Comparison of ENCODE assay signal across 13 cellular contexts in the genomic region with DNA sequence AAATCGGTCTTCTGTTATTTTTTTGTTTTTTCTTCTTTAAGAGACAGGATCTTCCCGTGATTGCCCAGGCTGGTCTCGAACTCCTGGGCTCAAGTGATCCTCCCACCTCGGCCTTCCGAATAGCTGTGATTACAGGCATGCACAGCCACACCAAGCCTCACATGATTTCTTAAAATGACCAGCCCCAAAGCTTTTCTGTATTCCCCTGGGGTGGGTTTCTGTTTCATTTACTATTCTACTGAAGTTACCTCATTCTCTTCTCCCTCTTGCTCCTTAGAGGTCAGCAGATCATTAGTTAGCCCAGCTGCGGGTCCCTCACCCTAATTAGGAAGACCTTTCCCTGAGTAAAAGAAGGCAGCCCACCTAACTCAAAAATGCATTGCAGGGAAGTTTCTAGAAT. TPM values are rescaled to one million over a fixed set of nuclear protein-coding genes. Genes with fewer than 3 reads are reported as not detected.
DNase-seq lines count a peak whose midpoint lies in the region; ATAC-seq and TF ChIP-seq lines count a peak whose summit lies in the region.
"Had no signal": no experiment of that assay in that cellular context is flagged by ENCODE, and none has a peak within 500 bp of the region (broad histone marks: within the 10 kb centered on the region; RNA-seq: fewer than 3 reads in every experiment).

No MANE protein-coding gene starts in this region.

- ATAC-seq in GM18511 (IDR thresholded peaks at IDR 0.05; ENCODE audit: unreplicated experiment) (peak; percentile 75), GM21619 (IDR thresholded peaks at IDR 0.05; ENCODE audit: unreplicated experiment) (peak; percentile 74)

- intact Hi-C loops in OCI-LY7 (cut with micrococcal nuclease; ENCODE audit: unreplicated experiment) (loop anchor here (1.0 kb wide), 1 partner anchor 24 kb away; no protein-coding TSS in a partner anchor), spleen (cut with DNase I; ENCODE audit: low total_unique reads) (no loop called here)

- no peaks in the 10 kb centered on the region for H3K79me2 ChIP-seq in OCI-LY7 (ENCODE audit: insufficient read depth, low read depth, low read length)

- BruUV-seq in OCI-LY7 (replicated peaks; lab: Mats Ljungman, UMichigan), result no TSS peak

- DNase-seq in OCI-LY7 (ENCODE audit: low spot score), result no peak
- no peak for DNase-seq in spleen
- no peak for DNase-seq in effector memory CD4-positive, alpha-beta T cell
- DNase-seq in NCI-H2196 treated with DMSO at 0.1 percent for 48 hours (lab: John Stamatoyannopoulos, UW; ENCODE audit: unreplicated experiment), result no peak
- DNase-seq in foreskin melanocyte, result no peak
- DNase-seq: activated CD4-positive, alpha-beta memory T cell treated with anti-CD3 and anti-CD28 coated beads, Interleukin-2, amount 10 ng/mL, durations not matched to agents 7 days and 5 days; DND-41; NCI-H1436 treated with DMSO at 0.1 percent for 48 hours; NCI-H510A had no signal

- 0 out of 2 replicates have a peak overlapping the region, but pooled peaks have one; percentile 11 for H3K4me2 ChIP-seq in OCI-LY7 (ENCODE audit: low read length)

- TF ChIP-seq CTCF in OCI-LY7 (conservative IDR thresholded peaks at IDR 0.05; ENCODE audit: low read length) (no peak), spleen (IDR thresholded peaks at IDR 0.05 in 8 of 11, conservative IDR thresholded peaks at IDR 0.05 in 3 of 11) (no peak)

- H3K9me2 ChIP-seq in OCI-LY7 (ENCODE audit: insufficient read depth, low read length), result no peaks in the 10 kb centered on the region

- H3K27ac ChIP-seq in OCI-LY7 (ENCODE audit: low read depth, low read length, poor library complexity, severe bottlenecking), result no peak overlapping the region
- peak overlapping the region in 6 of 8 donors; percentile 3 to 78 (median 64) for H3K27ac ChIP-seq in spleen
- no peak overlapping the region for H3K27ac ChIP-seq in effector memory CD4-positive, alpha-beta T cell (ENCODE audit: insufficient read depth, low read length, poor library complexity, severe bottlenecking)
- H3K27ac ChIP-seq: C4-2B, SK-N-MC had no signal

- no peak overlapping the region for H3K4me3 ChIP-seq in OCI-LY7 (ENCODE audit: low read depth, low read length, poor library complexity, severe bottlenecking)
- H3K4me3 ChIP-seq in spleen, result no peak overlapping the region
- H3K4me3 ChIP-seq in effector memory CD4-positive, alpha-beta T cell (ENCODE audit: insufficient read depth, low read depth, low read length, poor library complexity, severe bottlenecking), result no peak overlapping the region
- H3K4me3 ChIP-seq: SK-N-MC had no signal

- no peak overlapping the region for H2AFZ ChIP-seq in OCI-LY7 (ENCODE audit: low read length)

- CTCF ChIA-PET in OCI-LY7 (lab: Charles Lee; ENCODE audit: unreplicated experiment), result no interaction called here

- H3K4me1 ChIP-seq in OCI-LY7 (ENCODE audit: insufficient read depth, low read length, poor library complexity, severe bottlenecking), result peaks cover 23% of the 10 kb centered on the region
- H3K4me1 ChIP-seq in spleen, result peaks cover 15 to 57% (median 26%) of the 10 kb centered on the region in 6 donors
- H3K4me1 ChIP-seq in effector memory CD4-positive, alpha-beta T cell (ENCODE audit: control insufficient read depth, insufficient read depth, low read length, poor library complexity, severe bottlenecking), result no peaks in the 10 kb centered on the region

- 75 to 88% (median 80%) methylated on average over 6 of the region's 6 CpGs for WGBS in spleen, 5 donors

- H4K20me1 ChIP-seq in OCI-LY7 (ENCODE audit: insufficient read depth, low read length), result no peaks in the 10 kb centered on the region

- no peak for TF ChIP-seq POLR2A in spleen (IDR thresholded peaks at IDR 0.05)

- H3K36me3 ChIP-seq in OCI-LY7 (ENCODE audit: insufficient read depth, low read length) (peaks cover 54% of the 10 kb centered on the region), spleen (peaks cover 0 to 81% (median 20%) of the 10 kb centered on the region in 6 donors)
- peaks cover 5% of the 10 kb centered on the region for H3K36me3 ChIP-seq in effector memory CD4-positive, alpha-beta T cell (ENCODE audit: control insufficient read depth, insufficient read depth, low read length)

- H3K27me3 ChIP-seq in spleen (replicated peaks in 1 of 7), result no peaks in the 10 kb centered on the region
- H3K27me3 ChIP-seq in effector memory CD4-positive, alpha-beta T cell (replicated peaks; ENCODE audit: control insufficient read depth, insufficient read depth, low read length, poor library complexity, severe bottlenecking), result no peaks in the 10 kb centered on the region

- H3K9me3 ChIP-seq in OCI-LY7 (ENCODE audit: low read length) (no peaks in the 10 kb centered on the region), spleen (no peaks in the 10 kb centered on the region)
- H3K9me3 ChIP-seq in effector memory CD4-positive, alpha-beta T cell (ENCODE audit: control insufficient read depth, low read length), result no peaks in the 10 kb centered on the region

- POLR2A ChIA-PET in OCI-LY7 (lab: Charles Lee), result interaction anchor here (1.2 to 1.5 kb wide), 2 partner anchors 28 to 71 kb away, joined by 3 read pairs; no protein-coding TSS in a partner anchor

RNA-seq across cellular contexts. Expression of a gene that starts 27.6 kb away (rescaled TPM):
- 17.2 and 20.6 TPM in 2 replicates for total RNA-seq in OCI-LY7 (2014; rRNA removed; shearing (Covaris generic))
- total RNA-seq in OCI-LY7 (2022) (27.7 and 31.1 TPM in 2 replicates), spleen (10 to 100 TPM; 14.6 to 32.0 (median 19.4) TPM)
- polyA plus RNA-seq in spleen, result 1 to 10 TPM; 2.5 to 4.4 (median 4.3) TPM

RNA-seq across cellular contexts. Expression of a gene that starts 39.4 kb away (rescaled TPM):
- total RNA-seq in OCI-LY7 (2014; rRNA removed; shearing (Covaris generic)), result 7.3 and 8.7 TPM in 2 replicates
- total RNA-seq in OCI-LY7 (2022), result 17.1 and 21.7 TPM in 2 replicates
- 10 to 100 TPM; 16.6 to 26.7 (median 22.2) TPM for total RNA-seq in spleen
- polyA plus RNA-seq in spleen, result 1 to 10 TPM; 5.2 to 7.0 (median 5.7) TPM

Comparison
In these comparisons a context has a peak if more than half of its experiments do, and no peak if none do; other contexts are left out.
1. H3K27ac ChIP-seq: peak in spleen (6 of 8); none in OCI-LY7 (single experiment) and effector memory CD4-positive, alpha-beta T cell (single experiment).